In genomic region chr4:77818077-77818666, GRCh38 we compare ENCODE assay signal across 8 cellular contexts. TPM values are rescaled to one million over a fixed set of nuclear protein-coding genes. Genes with fewer than 3 reads are reported as not detected.
DNase-seq lines count a peak whose midpoint lies in the region; ATAC-seq and TF ChIP-seq lines count a peak whose summit lies in the region.

No MANE protein-coding gene starts in this region.

- peaks cover 4% of the 10 kb centered on the region for H3K36me3 ChIP-seq in SJSA1
- H3K36me3 ChIP-seq in adrenal gland (replicated peaks in 1 of 2) = no peaks in the 10 kb centered on the region
- no peaks in the 10 kb centered on the region for H3K36me3 ChIP-seq in osteoblast (ENCODE audit: insufficient read depth, low read length)

- peak; percentile 28 to 77 (median 56) for TF ChIP-seq CTCF in adrenal gland (IDR thresholded peaks at IDR 0.05)
- TF ChIP-seq CTCF in osteoblast (IDR thresholded peaks at IDR 0.05; ENCODE audit: extremely low read depth, low read depth, low read length) = peak; percentile 49

- DNase-seq in DMS 273 treated with DMSO at 0.1 percent for 48 hours (lab: John Stamatoyannopoulos, UW) = peak; percentile 26
- peak; percentile 87 for DNase-seq in MV-4-11 (lab: John Stamatoyannopoulos, UW)
- peak; percentile 73 to 78 for DNase-seq in SJSA1 (ENCODE audit: low read depth in 1 of 2, low spot score in 2 of 2)
- peak; percentile 67 to 84 (median 78) for DNase-seq in adrenal gland
- peak; percentile 92 for DNase-seq in Right ventricle myocardium inferior (ENCODE audit: missing footprints)
- DNase-seq in osteoblast (ENCODE audit: insufficient read length, low spot score, missing footprints) = peak; percentile 96
- no peak for DNase-seq in mesenteric fat pad (ENCODE audit: low spot score)

- peak overlapping the region; percentile 88 for H3K4me2 ChIP-seq in osteoblast (ENCODE audit: insufficient read depth, low read length)

- peak overlapping the region; percentile 50 for H3K27ac ChIP-seq in SJSA1
- H3K27ac ChIP-seq in adrenal gland = peak overlapping the region; percentile 90 to 99 (median 97)
- H3K27ac ChIP-seq in osteoblast (ENCODE audit: low read depth, low read length) = peak overlapping the region; percentile 78

- H4K20me1 ChIP-seq in osteoblast (ENCODE audit: insufficient read depth, low read length) = peaks cover 30% of the 10 kb centered on the region

- peak overlapping the region; percentile 81 for H2AFZ ChIP-seq in osteoblast (ENCODE audit: low read length)

- peaks cover 49% of the 10 kb centered on the region for H3K79me2 ChIP-seq in osteoblast (ENCODE audit: insufficient read depth, low read length)

- ATAC-seq in GM21737 (IDR thresholded peaks at IDR 0.05; ENCODE audit: unreplicated experiment) = peak; percentile 24
- ATAC-seq in Right ventricle myocardium inferior = peak; percentile 63

- H3K27me3 ChIP-seq in SJSA1 (replicated peaks) = no peaks in the 10 kb centered on the region
- H3K27me3 ChIP-seq in adrenal gland = no peaks in the 10 kb centered on the region
- no peaks in the 10 kb centered on the region for H3K27me3 ChIP-seq in osteoblast (ENCODE audit: insufficient read depth, low read length)

- TF ChIP-seq POLR2A in adrenal gland (IDR thresholded peaks at IDR 0.05) = peak in 1 of 2 donors; percentile 43

- intact Hi-C loops in adrenal gland (cut with DNase I) = loop anchor here in 1 of 2 donors (10.0 kb wide), 1 partner anchor 47 kb away; the partner anchor contains the start of gene MRPL1
- intact Hi-C loops in Right ventricle myocardium inferior (cut with DNase I) = loop anchor here (5.0 kb wide), 1 partner anchor 86 kb away; no protein-coding TSS in a partner anchor

- peak overlapping the region; percentile 84 for H3K4me3 ChIP-seq in SJSA1
- H3K4me3 ChIP-seq in adrenal gland = peak overlapping the region; percentile 13 to 96 (median 58)
- peak overlapping the region; percentile 85 for H3K4me3 ChIP-seq in osteoblast (ENCODE audit: insufficient read depth, low read length)

- H3K9me3 ChIP-seq in SJSA1 (replicated peaks) (no peaks in the 10 kb centered on the region), adrenal gland (replicated peaks in 1 of 3) (no peaks in the 10 kb centered on the region), osteoblast (ENCODE audit: low read depth, low read length) (no peaks in the 10 kb centered on the region)

- WGBS in adrenal gland, 4 donors = 0 to 1% (median 0%) methylated on average over 19 of the region's 19 CpGs

- H3K4me1 ChIP-seq in SJSA1 (replicated peaks) = peaks cover 11% of the 10 kb centered on the region
- peaks cover 10 to 62% of the 10 kb centered on the region in 2 donors for H3K4me1 ChIP-seq in adrenal gland (replicated peaks in 1 of 2)
- H3K4me1 ChIP-seq in osteoblast (ENCODE audit: insufficient read depth, low read length) = peaks cover 15% of the 10 kb centered on the region

RNA-seq across cellular contexts. Expression of gene CNOT6L, which starts 1.0 kb away (rescaled TPM):
- total RNA-seq in SJSA1 (2014; rRNA removed; shearing (Covaris generic)) = 9.2 and 10.8 TPM in 2 replicates
- total RNA-seq in adrenal gland (10 to 100 TPM; 12.1 to 50.9 (median 42.1) TPM), Right ventricle myocardium inferior (26.3 TPM), osteoblast (15.2 and 17.4 TPM in 2 replicates), mesenteric fat pad (39.9 TPM)
- polyA plus RNA-seq in adrenal gland = 10 to 100 TPM in 1 of 3 donors, 1 to 10 TPM in 2; 4.0 to 20.2 (median 4.8) TPM

RNA-seq across cellular contexts. Expression of gene MRPL1, which starts 44.5 kb away (rescaled TPM):
- 42.4 and 48.4 TPM in 2 replicates for total RNA-seq in SJSA1 (2014; rRNA removed; shearing (Covaris generic))
- total RNA-seq in adrenal gland (10 to 100 TPM; 14.3 to 35.1 (median 24.6) TPM), Right ventricle myocardium inferior (47.9 TPM), osteoblast (23.2 and 25.3 TPM in 2 replicates), mesenteric fat pad (23.3 TPM)
- 10 to 100 TPM; 36.7 to 49.4 (median 42.4) TPM for polyA plus RNA-seq in adrenal gland
